Comparison of ENCODE assay signal across 8 cellular contexts in genomic region chr1:38029725-38030511, GRCh38. TPM values are rescaled to one million over a fixed set of nuclear protein-coding genes. Genes with fewer than 3 reads are reported as not detected.
A peak's percentile ranks its signal among the peaks of the same experiment; 100 is the strongest.
DNase-seq lines count a peak whose midpoint lies in the region; ATAC-seq and TF ChIP-seq lines count a peak whose summit lies in the region.

No MANE protein-coding gene starts in this region.

- H3K36me3 Mint-ChIP-seq in activated T-cell treated with anti-CD3 and anti-CD28 coated beads, Interleukin-2, amount 50 U/mL, for 4 hours (ENCODE audit: insufficient read depth): peaks cover 7% of the 10 kb centered on the region
- peaks cover 19% of the 10 kb centered on the region for H3K36me3 Mint-ChIP-seq in Caco-2 (ENCODE audit: insufficient read depth, unreplicated experiment)

- H3K4me3 ChIP-seq in right cardiac atrium (ENCODE audit: low read length): no peak overlapping the region
- no peak overlapping the region for H3K4me3 ChIP-seq in Caco-2 (ENCODE audit: low read depth, low read length)

- 9% methylated on average over 10 of the region's 10 CpGs for WGBS in right cardiac atrium

- BruUV-seq in Caco-2 (replicated peaks; lab: Mats Ljungman, UMichigan): no TSS peak

- intact Hi-C loops in right cardiac atrium (cut with DNase I) (loop anchor here in 2 of 4 donors (10.0 kb wide), 1 partner anchor 805 kb away; no protein-coding TSS in a partner anchor), Caco-2 (cut with micrococcal nuclease; ENCODE audit: unreplicated experiment) (loop anchor here (5.0 kb wide), 2 partner anchors 372 to 807 kb away; no protein-coding TSS in a partner anchor)

- H3K9me3 Mint-ChIP-seq in activated T-cell treated with anti-CD3 and anti-CD28 coated beads, Interleukin-2, amount 50 U/mL, for 4 hours: no peaks in the 10 kb centered on the region
- H3K9me3 Mint-ChIP-seq in Caco-2 (ENCODE audit: unreplicated experiment): no peaks in the 10 kb centered on the region

- ATAC-seq in GM21717 (IDR thresholded peaks at IDR 0.05; ENCODE audit: unreplicated experiment) (peak; percentile 40), right cardiac atrium (peak; percentile 40 to 75)
- ATAC-seq in activated T-cell treated with anti-CD3 and anti-CD28 coated beads, Interleukin-2, amount 50 U/mL, for 4 hours: peak; percentile 60

- peak overlapping the region; percentile 64 for H3K4me3 Mint-ChIP-seq in activated T-cell treated with anti-CD3 and anti-CD28 coated beads, Interleukin-2, amount 50 U/mL, for 4 hours
- no peak overlapping the region for H3K4me3 Mint-ChIP-seq in Caco-2 (ENCODE audit: unreplicated experiment)

- peaks cover 52% of the 10 kb centered on the region for H3K4me1 Mint-ChIP-seq in activated T-cell treated with anti-CD3 and anti-CD28 coated beads, Interleukin-2, amount 50 U/mL, for 4 hours (ENCODE audit: low read depth)
- H3K4me1 Mint-ChIP-seq in Caco-2 (ENCODE audit: low read depth, unreplicated experiment): no peaks in the 10 kb centered on the region

- H3K36me3 ChIP-seq in Caco-2 (ENCODE audit: control insufficient read depth, insufficient read depth, low read length): no peaks in the 10 kb centered on the region

- POLR2A ChIA-PET in Caco-2 (lab: Charles Lee): interaction anchor here (0.5 kb wide), 1 partner anchor 1901 kb away, joined by 7 read pairs; no protein-coding TSS in a partner anchor

- CTCF ChIA-PET in Caco-2 (lab: Charles Lee): no interaction called here

- DNase-seq in DMS 273 (lab: John Stamatoyannopoulos, UW; ENCODE audit: unreplicated experiment) (peak; percentile 100), NCI-H510A treated with DMSO at 0.1 percent for 48 hours (lab: John Stamatoyannopoulos, UW) (peak; percentile 94), right cardiac atrium (peak in 1 of 3 donors; percentile 64), HuH-7 (ENCODE audit: low spot score) (no peak), Caco-2 (no peak)
- DNase-seq in activated T-cell treated with anti-CD3 and anti-CD28 coated beads, Interleukin-2, amount 50 U/mL, for 4 hours: peak; percentile 30
- DNase-seq in stimulated activated CD4-positive, alpha-beta T cell treated with anti-CD3 and anti-CD28 coated beads, Interleukin-1b, Interleukin-23, amount 100 ng/mL, for 48 hours: peak; percentile 85

- H3K27me3 ChIP-seq in right cardiac atrium (ENCODE audit: control insufficient read depth, insufficient read depth): no peaks in the 10 kb centered on the region
- H3K27me3 ChIP-seq in Caco-2 (replicated peaks; ENCODE audit: control insufficient read depth, insufficient read depth, low read length): no peaks in the 10 kb centered on the region

- H3K27me3 Mint-ChIP-seq in activated T-cell treated with anti-CD3 and anti-CD28 coated beads, Interleukin-2, amount 50 U/mL, for 4 hours (ENCODE audit: low read depth): peaks cover 3% of the 10 kb centered on the region
- no peaks in the 10 kb centered on the region for H3K27me3 Mint-ChIP-seq in Caco-2 (ENCODE audit: insufficient read depth, unreplicated experiment)

- H3K27ac ChIP-seq in right cardiac atrium (ENCODE audit: low read length): peak overlapping the region; percentile 29

- no peak overlapping the region for H3K27ac Mint-ChIP-seq in Caco-2 (ENCODE audit: unreplicated experiment)

- no peak for TF ChIP-seq CTCF in Caco-2 (IDR thresholded peaks at IDR 0.05; ENCODE audit: insufficient read depth in 1 of 2, low read depth in 1 of 2, low read length in 1 of 2, severe bottlenecking in 1 of 2, unreplicated experiment in 1 of 2)

- H3K9me3 ChIP-seq in right cardiac atrium (ENCODE audit: control insufficient read depth, low read length) (no peaks in the 10 kb centered on the region), Caco-2 (no peaks in the 10 kb centered on the region)

- H3K4me1 ChIP-seq in right cardiac atrium (ENCODE audit: control insufficient read depth, insufficient read depth, low read length): peaks cover 15% of the 10 kb centered on the region
- no peaks in the 10 kb centered on the region for H3K4me1 ChIP-seq in Caco-2

RNA-seq across cellular contexts. Expression of gene POU3F1, which starts 16.7 kb away (rescaled TPM):
- total RNA-seq in activated T-cell treated with anti-CD3 and anti-CD28 coated beads, Interleukin-2, amount 50 U/mL, for 4 hours: 1 to 10 TPM in 2 of 3 donors, under 1 TPM in 1; 0.91 to 1.3 (median 1.0) TPM
- total RNA-seq in right cardiac atrium (under 1 TPM in 3 of 4 donors, not detected in 1; 0.09 to 0.17 (median 0.17) TPM), Caco-2 (2022) (not detected in 2 replicates)
- polyA plus RNA-seq in right cardiac atrium: 0.07 TPM

RNA-seq across cellular contexts. Expression of gene UTP11, which starts 17.4 kb away (rescaled TPM):
- 100 to 1,000 TPM; 103 to 105 (median 104) TPM for total RNA-seq in activated T-cell treated with anti-CD3 and anti-CD28 coated beads, Interleukin-2, amount 50 U/mL, for 4 hours
- total RNA-seq in right cardiac atrium: 10 to 100 TPM; 25.5 to 31.9 (median 30.0) TPM
- 34.5 TPM for polyA plus RNA-seq in right cardiac atrium
- total RNA-seq in Caco-2 (2022): 29.1 and 33.2 TPM in 2 replicates

RNA-seq across cellular contexts. Expression of gene FHL3, which starts 24.6 kb away (rescaled TPM):
- 10 to 100 TPM; 15.9 to 33.8 (median 26.9) TPM for total RNA-seq in activated T-cell treated with anti-CD3 and anti-CD28 coated beads, Interleukin-2, amount 50 U/mL, for 4 hours
- 10 to 100 TPM in 1 of 4 donors, 1 to 10 TPM in 3; 8.1 to 15.6 (median 9.1) TPM for total RNA-seq in right cardiac atrium
- polyA plus RNA-seq in right cardiac atrium: 9.7 TPM
- 11.8 and 11.9 TPM in 2 replicates for total RNA-seq in Caco-2 (2022)

RNA-seq across cellular contexts. Expression of gene SF3A3, which starts 40.1 kb away (rescaled TPM):
- total RNA-seq in activated T-cell treated with anti-CD3 and anti-CD28 coated beads, Interleukin-2, amount 50 U/mL, for 4 hours: 100 to 1,000 TPM; 130 to 133 (median 130) TPM
- total RNA-seq in right cardiac atrium (10 to 100 TPM; 25.2 to 34.1 (median 31.0) TPM), Caco-2 (2022) (72.6 and 79.3 TPM in 2 replicates)
- 14.4 TPM for polyA plus RNA-seq in right cardiac atrium

Comparison
In these comparisons a context has a peak if more than half of its experiments do, and no peak if none do; other contexts are left out.
1. DNase-seq: peak in DMS 273 (single experiment), NCI-H510A treated with DMSO at 0.1 percent for 48 hours (single experiment), activated T-cell treated with anti-CD3 and anti-CD28 coated beads, Interleukin-2, amount 50 U/mL, for 4 hours (single experiment) and stimulated activated CD4-positive, alpha-beta T cell treated with anti-CD3 and anti-CD28 coated beads, Interleukin-1b, Interleukin-23, amount 100 ng/mL, for 48 hours (single experiment); none in HuH-7 (single experiment) and Caco-2 (0 of 2).
2. Peak in every context shown above with its lines, with median percentiles within 50 percentile points of each other: ATAC-seq.